1 cellular context compared by ENCODE assay signal in the genomic region with DNA sequence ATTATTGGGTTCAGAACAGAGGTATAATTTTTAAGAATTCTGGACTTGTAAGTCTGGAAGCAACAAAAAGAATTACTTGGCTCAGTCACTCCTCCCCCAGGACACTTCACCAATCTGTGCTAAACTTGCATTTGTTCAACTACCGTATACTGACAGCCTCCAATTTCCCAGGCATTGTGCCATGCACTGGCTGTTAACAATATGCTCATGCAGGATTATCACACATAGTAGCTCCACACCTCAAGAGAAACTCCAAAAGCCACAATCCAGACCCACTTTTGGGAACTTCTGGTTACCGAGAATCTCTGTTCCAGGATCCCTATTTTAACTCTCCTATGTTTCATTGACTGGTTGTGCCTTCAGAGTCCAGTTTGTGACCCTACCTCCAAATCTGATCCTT.
TF ChIP-seq lines count a peak whose summit lies in the region.

No MANE protein-coding gene starts in this region.

TF ChIP-seq in H1, 55 proteins besides CTCF, POLR2A, EP300 and RAD21 (continued from another document):
- TF ChIP-seq TBP (IDR thresholded peaks at IDR 0.05; ENCODE audit: low read depth, low read length) (no peak), POU5F1 (IDR thresholded peaks at IDR 0.05; ENCODE audit: low read depth, low read length) (no peak)
- TF ChIP-seq, protein P1, sequence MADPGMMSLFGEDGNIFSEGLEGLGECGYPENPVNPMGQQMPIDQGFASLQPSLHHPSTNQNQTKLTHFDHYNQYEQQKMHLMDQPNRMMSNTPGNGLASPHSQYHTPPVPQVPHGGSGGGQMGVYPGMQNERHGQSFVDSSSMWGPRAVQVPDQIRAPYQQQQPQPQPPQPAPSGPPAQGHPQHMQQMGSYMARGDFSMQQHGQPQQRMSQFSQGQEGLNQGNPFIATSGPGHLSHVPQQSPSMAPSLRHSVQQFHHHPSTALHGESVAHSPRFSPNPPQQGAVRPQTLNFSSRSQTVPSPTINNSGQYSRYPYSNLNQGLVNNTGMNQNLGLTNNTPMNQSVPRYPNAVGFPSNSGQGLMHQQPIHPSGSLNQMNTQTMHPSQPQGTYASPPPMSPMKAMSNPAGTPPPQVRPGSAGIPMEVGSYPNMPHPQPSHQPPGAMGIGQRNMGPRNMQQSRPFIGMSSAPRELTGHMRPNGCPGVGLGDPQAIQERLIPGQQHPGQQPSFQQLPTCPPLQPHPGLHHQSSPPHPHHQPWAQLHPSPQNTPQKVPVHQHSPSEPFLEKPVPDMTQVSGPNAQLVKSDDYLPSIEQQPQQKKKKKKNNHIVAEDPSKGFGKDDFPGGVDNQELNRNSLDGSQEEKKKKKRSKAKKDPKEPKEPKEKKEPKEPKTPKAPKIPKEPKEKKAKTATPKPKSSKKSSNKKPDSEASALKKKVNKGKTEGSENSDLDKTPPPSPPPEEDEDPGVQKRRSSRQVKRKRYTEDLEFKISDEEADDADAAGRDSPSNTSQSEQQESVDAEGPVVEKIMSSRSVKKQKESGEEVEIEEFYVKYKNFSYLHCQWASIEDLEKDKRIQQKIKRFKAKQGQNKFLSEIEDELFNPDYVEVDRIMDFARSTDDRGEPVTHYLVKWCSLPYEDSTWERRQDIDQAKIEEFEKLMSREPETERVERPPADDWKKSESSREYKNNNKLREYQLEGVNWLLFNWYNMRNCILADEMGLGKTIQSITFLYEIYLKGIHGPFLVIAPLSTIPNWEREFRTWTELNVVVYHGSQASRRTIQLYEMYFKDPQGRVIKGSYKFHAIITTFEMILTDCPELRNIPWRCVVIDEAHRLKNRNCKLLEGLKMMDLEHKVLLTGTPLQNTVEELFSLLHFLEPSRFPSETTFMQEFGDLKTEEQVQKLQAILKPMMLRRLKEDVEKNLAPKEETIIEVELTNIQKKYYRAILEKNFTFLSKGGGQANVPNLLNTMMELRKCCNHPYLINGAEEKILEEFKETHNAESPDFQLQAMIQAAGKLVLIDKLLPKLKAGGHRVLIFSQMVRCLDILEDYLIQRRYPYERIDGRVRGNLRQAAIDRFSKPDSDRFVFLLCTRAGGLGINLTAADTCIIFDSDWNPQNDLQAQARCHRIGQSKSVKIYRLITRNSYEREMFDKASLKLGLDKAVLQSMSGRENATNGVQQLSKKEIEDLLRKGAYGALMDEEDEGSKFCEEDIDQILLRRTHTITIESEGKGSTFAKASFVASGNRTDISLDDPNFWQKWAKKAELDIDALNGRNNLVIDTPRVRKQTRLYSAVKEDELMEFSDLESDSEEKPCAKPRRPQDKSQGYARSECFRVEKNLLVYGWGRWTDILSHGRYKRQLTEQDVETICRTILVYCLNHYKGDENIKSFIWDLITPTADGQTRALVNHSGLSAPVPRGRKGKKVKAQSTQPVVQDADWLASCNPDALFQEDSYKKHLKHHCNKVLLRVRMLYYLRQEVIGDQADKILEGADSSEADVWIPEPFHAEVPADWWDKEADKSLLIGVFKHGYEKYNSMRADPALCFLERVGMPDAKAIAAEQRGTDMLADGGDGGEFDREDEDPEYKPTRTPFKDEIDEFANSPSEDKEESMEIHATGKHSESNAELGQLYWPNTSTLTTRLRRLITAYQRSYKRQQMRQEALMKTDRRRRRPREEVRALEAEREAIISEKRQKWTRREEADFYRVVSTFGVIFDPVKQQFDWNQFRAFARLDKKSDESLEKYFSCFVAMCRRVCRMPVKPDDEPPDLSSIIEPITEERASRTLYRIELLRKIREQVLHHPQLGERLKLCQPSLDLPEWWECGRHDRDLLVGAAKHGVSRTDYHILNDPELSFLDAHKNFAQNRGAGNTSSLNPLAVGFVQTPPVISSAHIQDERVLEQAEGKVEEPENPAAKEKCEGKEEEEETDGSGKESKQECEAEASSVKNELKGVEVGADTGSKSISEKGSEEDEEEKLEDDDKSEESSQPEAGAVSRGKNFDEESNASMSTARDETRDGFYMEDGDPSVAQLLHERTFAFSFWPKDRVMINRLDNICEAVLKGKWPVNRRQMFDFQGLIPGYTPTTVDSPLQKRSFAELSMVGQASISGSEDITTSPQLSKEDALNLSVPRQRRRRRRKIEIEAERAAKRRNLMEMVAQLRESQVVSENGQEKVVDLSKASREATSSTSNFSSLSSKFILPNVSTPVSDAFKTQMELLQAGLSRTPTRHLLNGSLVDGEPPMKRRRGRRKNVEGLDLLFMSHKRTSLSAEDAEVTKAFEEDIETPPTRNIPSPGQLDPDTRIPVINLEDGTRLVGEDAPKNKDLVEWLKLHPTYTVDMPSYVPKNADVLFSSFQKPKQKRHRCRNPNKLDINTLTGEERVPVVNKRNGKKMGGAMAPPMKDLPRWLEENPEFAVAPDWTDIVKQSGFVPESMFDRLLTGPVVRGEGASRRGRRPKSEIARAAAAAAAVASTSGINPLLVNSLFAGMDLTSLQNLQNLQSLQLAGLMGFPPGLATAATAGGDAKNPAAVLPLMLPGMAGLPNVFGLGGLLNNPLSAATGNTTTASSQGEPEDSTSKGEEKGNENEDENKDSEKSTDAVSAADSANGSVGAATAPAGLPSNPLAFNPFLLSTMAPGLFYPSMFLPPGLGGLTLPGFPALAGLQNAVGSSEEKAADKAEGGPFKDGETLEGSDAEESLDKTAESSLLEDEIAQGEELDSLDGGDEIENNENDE (IDR thresholded peaks at IDR 0.05; ENCODE audit: insufficient replicate concordance, low read length), result no peak
